In the genomic region with DNA sequence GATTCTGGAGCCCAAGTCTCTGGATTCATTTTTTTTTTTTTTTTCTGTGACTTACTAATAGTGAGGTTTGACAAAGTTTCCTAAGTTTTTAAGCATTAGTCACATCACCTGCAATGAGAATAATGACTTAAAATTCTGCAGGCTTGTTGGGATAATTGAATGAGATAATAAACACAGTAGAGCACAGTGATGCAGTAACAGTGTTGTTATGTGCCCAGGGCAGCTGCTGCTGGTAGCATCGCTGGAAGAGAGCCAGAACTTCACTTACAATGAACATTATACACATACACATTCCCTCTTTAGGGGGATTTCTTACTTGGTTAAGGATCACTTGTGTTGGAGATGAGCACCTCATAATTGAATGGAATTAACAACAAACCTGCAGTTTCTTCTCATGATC, we compare ENCODE assay signal across 10 cellular contexts.
DNase-seq lines count a peak whose midpoint lies in the region; ATAC-seq and TF ChIP-seq lines count a peak whose summit lies in the region.
"Had no signal": no experiment of that assay in that cellular context is flagged by ENCODE, and none has a peak within 500 bp of the region (broad histone marks: within the 10 kb centered on the region; RNA-seq: fewer than 3 reads in every experiment).

No MANE protein-coding gene starts in this region.

- H3K4me3 ChIP-seq in epithelial cell of esophagus (ENCODE audit: low read length), result no peak overlapping the region
- H3K4me3 ChIP-seq: A549 had no signal

- CTCF ChIA-PET in T-cell (lab: Charles Lee), result interaction anchor here in 1 of 2 donors (1.0 kb wide), 1 partner anchor 27 kb away, joined by 3 read pairs; no protein-coding TSS in a partner anchor

- POLR2A ChIA-PET in T-cell (lab: Charles Lee), result no interaction called here

- H3K4me1 Mint-ChIP-seq in T-cell, result peaks cover 6 to 16% (median 11%) of the 10 kb centered on the region in 3 donors

- DNase-seq in NCI-H510A treated with DMSO at 0.1 percent for 48 hours (lab: John Stamatoyannopoulos, UW) (peak; percentile 23), NCI-H510A (lab: John Stamatoyannopoulos, UW) (no peak), NCI-H748 treated with DMSO at 0.1 percent for 48 hours (lab: John Stamatoyannopoulos, UW) (peak; percentile 96), epithelial cell of esophagus (ENCODE audit: low read depth) (peak; percentile 81), T-cell (no peak)
- DNase-seq in central memory CD4-positive, alpha-beta T cell, result no peak
- no peak for DNase-seq in activated CD4-positive, alpha-beta T cell treated with anti-CD3 and anti-CD28 coated beads for 4 hours
- DNase-seq: islet precursor cell had no signal

- H3K36me3 Mint-ChIP-seq in T-cell, result no peaks in the 10 kb centered on the region

- no peaks in the 10 kb centered on the region for H3K9me3 Mint-ChIP-seq in T-cell

- no peak for ATAC-seq in T-cell (replicated peaks in 1 of 4)
- ATAC-seq in GM21619 (IDR thresholded peaks at IDR 0.05; ENCODE audit: unreplicated experiment), result no peak
- ATAC-seq: A549 had no signal

- H3K4me3 Mint-ChIP-seq in T-cell, result no peak overlapping the region

- no peak overlapping the region for H3K27ac Mint-ChIP-seq in T-cell

- no peak for TF ChIP-seq CTCF in epithelial cell of esophagus (IDR thresholded peaks at IDR 0.05; ENCODE audit: insufficient read depth, low read depth, low read length, missing control alignments)

- H3K27me3 Mint-ChIP-seq in T-cell, result peaks cover 0 to 4% of the 10 kb centered on the region in 2 donors

Comparison
In these comparisons a context has a peak if more than half of its experiments do, and no peak if none do; other contexts are left out.
1. DNase-seq: peak in NCI-H510A treated with DMSO at 0.1 percent for 48 hours (single experiment), NCI-H748 treated with DMSO at 0.1 percent for 48 hours (single experiment) and epithelial cell of esophagus (single experiment); none in NCI-H510A (single experiment), T-cell (0 of 34), central memory CD4-positive, alpha-beta T cell (single experiment) and activated CD4-positive, alpha-beta T cell treated with anti-CD3 and anti-CD28 coated beads for 4 hours (0 of 2).